In genomic region chr3:185702564-185703225, GRCh38 we compare ENCODE assay signal across 14 cellular contexts.
DNase-seq lines count a peak whose midpoint lies in the region; ATAC-seq, FAIRE-seq and TF ChIP-seq lines count a peak whose summit lies in the region.
"Had no signal": no experiment of that assay in that cellular context is flagged by ENCODE, and none has a peak within 500 bp of the region (broad histone marks: within the 10 kb centered on the region; RNA-seq: fewer than 3 reads in every experiment).

No MANE protein-coding gene starts in this region.

- no peaks in the 10 kb centered on the region for H3K36me3 ChIP-seq in left ventricle myocardium inferior
- H3K36me3 ChIP-seq in HepG2 (replicated peaks in 1 of 2; ENCODE audit: control insufficient read depth in 1 of 2, insufficient read depth in 2 of 2, low read length in 2 of 2), result peaks cover 0 to 3% of the 10 kb centered on the region in 2 experiments; a peak in 2 of 5 replicates
- H3K36me3 ChIP-seq: ascending aorta had no signal

- no peak for FAIRE-seq in HepG2 (lab: Jason Lieb, UNC)
- FAIRE-seq: RCC 7860 had no signal

- peaks cover 91% of the 10 kb centered on the region for H3K79me2 ChIP-seq in HepG2 (ENCODE audit: insufficient read depth, low read length)

- H2AFZ ChIP-seq in HepG2 (ENCODE audit: low read length), result no peak overlapping the region

- H3K4me1 ChIP-seq in left ventricle myocardium inferior (peaks cover 27% of the 10 kb centered on the region), HepG2 (ENCODE audit: insufficient read depth, low read length) (peaks cover 73% of the 10 kb centered on the region)
- H3K4me1 ChIP-seq: ascending aorta had no signal

- no peak overlapping the region for H3K27ac ChIP-seq in left ventricle myocardium inferior (replicated peaks)
- H3K27ac ChIP-seq in HepG2 (ENCODE audit: extremely low read length, insufficient read depth, low read length), result peak overlapping the region; percentile 67
- H3K27ac ChIP-seq: ascending aorta, C4-2B had no signal

- TF ChIP-seq CTCF in left ventricle myocardium inferior (IDR thresholded peaks at IDR 0.05; ENCODE audit: borderline replicate concordance) (no peak), HepG2 (CRISPR knock-in tag; IDR thresholded peaks at IDR 0.05) (no peak), GM10248 (IDR thresholded peaks at IDR 0.05; ENCODE audit: control extremely low read depth, extremely low read depth, low read depth, missing control alignments) (no peak)

- H3K4me3 ChIP-seq in left ventricle myocardium inferior (peak overlapping the region; percentile 15), HepG2 (replicated peaks in 1 of 3; ENCODE audit: insufficient read depth in 1 of 3, low read depth in 2 of 3, low read length in 3 of 3) (no peak overlapping the region)
- H3K4me3 ChIP-seq: ascending aorta had no signal

- H3K9me3 ChIP-seq in left ventricle myocardium inferior (replicated peaks) (no peaks in the 10 kb centered on the region), HepG2 (ENCODE audit: low read length) (no peaks in the 10 kb centered on the region)
- H3K9me3 ChIP-seq: ascending aorta had no signal

- H3K9ac ChIP-seq in HepG2 (ENCODE audit: insufficient read depth, low read depth, low read length), result no peak overlapping the region

- no peak for TF ChIP-seq POLR2A in HepG2 (IDR thresholded peaks at IDR 0.05; ENCODE audit: insufficient read depth in 1 of 2, low read depth in 2 of 2, low read length in 2 of 2)

- 79% methylated on average over 7 of the region's 7 CpGs for WGBS in HepG2 (ENCODE audit: low lambda C conversion rate)

- intact Hi-C loops in left ventricle myocardium inferior (cut with micrococcal nuclease) (no loop called here), Right ventricle myocardium superior (cut with DNase I) (no loop called here), HepG2 (cut with micrococcal nuclease; ENCODE audit: unreplicated experiment) (no loop called here)

- POLR2A ChIA-PET in HepG2 (lab: Yijun Ruan, JAX) (no interaction called here), GM10248 (lab: Yijun Ruan, JAX) (no interaction called here)

- DNase-seq in left ventricle myocardium inferior, result no peak
- DNase-seq in Right ventricle myocardium superior, result no peak
- no peak for DNase-seq in HepG2 (ENCODE audit: low spot score)
- no peak for DNase-seq in GM10248 (ENCODE audit: extremely low spot score)
- DNase-seq in ecto neural progenitor cell (ENCODE audit: low spot score), result no peak
- DNase-seq: GOT3, occipital lobe had no signal

- TF ChIP-seq RAD21 in HepG2 (CRISPR knock-in tag; IDR thresholded peaks at IDR 0.05), result no peak

- BruUV-seq in HepG2 (replicated peaks; lab: Mats Ljungman, UMichigan), result no TSS peak

- peaks cover 85% of the 10 kb centered on the region for H4K20me1 ChIP-seq in HepG2 (ENCODE audit: insufficient read depth, low read length)

- TF ChIP-seq EP300 in HepG2 (IDR thresholded peaks at IDR 0.05; ENCODE audit: low read depth in 2 of 2, low read length in 2 of 2), result no peak
- no peak for TF ChIP-seq EP300 in HepG2 (CRISPR knock-in tag; IDR thresholded peaks at IDR 0.05; ENCODE audit: borderline replicate concordance)

- CTCF ChIA-PET in HepG2 (lab: Yijun Ruan, JAX; ENCODE audit: low intra/inter-chr PET ratio, low total read pairs) (no interaction called here), GM10248 (lab: Yijun Ruan, JAX) (interaction anchor here (1.0 to 1.4 kb wide), 2 partner anchors 42 to 64 kb away, joined by 3 to 4 read pairs; no protein-coding TSS in a partner anchor)

- in situ Hi-C loops in HepG2 (cut with HindIII; ENCODE audit: extremely low pct_ligation_motif_present, low pct_unique_long_range_greater_than_20kb), result no loop called here

- ATAC-seq in Right ventricle myocardium superior (ENCODE audit: poor library complexity) (no peak), SK-N-SH treated with all-trans-retinoic acid at 6 μM for 48 hours (peak; percentile 63), HepG2 (0 out of 3 replicates have a peak, but pooled peaks have one; percentile 9), HG03442 (IDR thresholded peaks at IDR 0.05; ENCODE audit: unreplicated experiment) (no peak), GM18867 (IDR thresholded peaks at IDR 0.05; ENCODE audit: unreplicated experiment) (no peak)
- ATAC-seq: esophagus mucosa had no signal

- H3K27me3 ChIP-seq in left ventricle myocardium inferior (ENCODE audit: low read depth) (no peaks in the 10 kb centered on the region), HepG2 (ENCODE audit: control insufficient read depth in 1 of 2, insufficient read depth in 2 of 2, low read length in 2 of 2) (no peaks in the 10 kb centered on the region)
- H3K27me3 ChIP-seq: ascending aorta had no signal

- H3K4me2 ChIP-seq in HepG2 (ENCODE audit: low read depth, low read length), result 0 out of 2 replicates have a peak overlapping the region, but pooled peaks have one; percentile 18

TF ChIP-seq in SK-N-SH treated with all-trans-retinoic acid at 6 μM for 48 hours, 23 proteins besides CTCF, POLR2A, EP300 and RAD21 (continues in another document):
- no peak for TF ChIP-seq SNAI2 (CRISPR knock-in tag; IDR thresholded peaks at IDR 0.05)
- TF ChIP-seq RARB (CRISPR knock-in tag; IDR thresholded peaks at IDR 0.05), result no peak
- TF ChIP-seq ZFP30 (CRISPR knock-in tag; IDR thresholded peaks at IDR 0.05), result no peak
- no peak for TF ChIP-seq BACH2 (CRISPR knock-in tag; IDR thresholded peaks at IDR 0.05; ENCODE audit: borderline replicate concordance)
- no peak for TF ChIP-seq ISL1 (CRISPR knock-in tag; IDR thresholded peaks at IDR 0.05)
- no peak for TF ChIP-seq OSR1 (CRISPR knock-in tag; IDR thresholded peaks at IDR 0.05)
- TF ChIP-seq, protein P1, sequence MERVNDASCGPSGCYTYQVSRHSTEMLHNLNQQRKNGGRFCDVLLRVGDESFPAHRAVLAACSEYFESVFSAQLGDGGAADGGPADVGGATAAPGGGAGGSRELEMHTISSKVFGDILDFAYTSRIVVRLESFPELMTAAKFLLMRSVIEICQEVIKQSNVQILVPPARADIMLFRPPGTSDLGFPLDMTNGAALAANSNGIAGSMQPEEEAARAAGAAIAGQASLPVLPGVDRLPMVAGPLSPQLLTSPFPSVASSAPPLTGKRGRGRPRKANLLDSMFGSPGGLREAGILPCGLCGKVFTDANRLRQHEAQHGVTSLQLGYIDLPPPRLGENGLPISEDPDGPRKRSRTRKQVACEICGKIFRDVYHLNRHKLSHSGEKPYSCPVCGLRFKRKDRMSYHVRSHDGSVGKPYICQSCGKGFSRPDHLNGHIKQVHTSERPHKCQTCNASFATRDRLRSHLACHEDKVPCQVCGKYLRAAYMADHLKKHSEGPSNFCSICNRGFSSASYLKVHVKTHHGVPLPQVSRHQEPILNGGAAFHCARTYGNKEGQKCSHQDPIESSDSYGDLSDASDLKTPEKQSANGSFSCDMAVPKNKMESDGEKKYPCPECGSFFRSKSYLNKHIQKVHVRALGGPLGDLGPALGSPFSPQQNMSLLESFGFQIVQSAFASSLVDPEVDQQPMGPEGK (CRISPR knock-in tag; IDR thresholded peaks at IDR 0.05; ENCODE audit: borderline replicate concordance), result no peak
- TF ChIP-seq ZNF70 (CRISPR knock-in tag; IDR thresholded peaks at IDR 0.05), result no peak
- TF ChIP-seq ZNF8 (CRISPR knock-in tag; IDR thresholded peaks at IDR 0.05), result no peak
- TF ChIP-seq ZC3H10 (CRISPR knock-in tag; IDR thresholded peaks at IDR 0.05), result no peak
- TF ChIP-seq PPARA (CRISPR knock-in tag; IDR thresholded peaks at IDR 0.05; ENCODE audit: borderline replicate concordance), result no peak
- no peak for TF ChIP-seq TCF4 (CRISPR knock-in tag; IDR thresholded peaks at IDR 0.05; ENCODE audit: borderline replicate concordance)
- no peak for TF ChIP-seq ZFP3 (CRISPR knock-in tag; IDR thresholded peaks at IDR 0.05)
- TF ChIP-seq GLIS3 (CRISPR knock-in tag; IDR thresholded peaks at IDR 0.05), result no peak

TF ChIP-seq in HepG2, 621 proteins besides CTCF, POLR2A, EP300 and RAD21 (continues in another document):
- TF ChIP-seq, protein P2, sequence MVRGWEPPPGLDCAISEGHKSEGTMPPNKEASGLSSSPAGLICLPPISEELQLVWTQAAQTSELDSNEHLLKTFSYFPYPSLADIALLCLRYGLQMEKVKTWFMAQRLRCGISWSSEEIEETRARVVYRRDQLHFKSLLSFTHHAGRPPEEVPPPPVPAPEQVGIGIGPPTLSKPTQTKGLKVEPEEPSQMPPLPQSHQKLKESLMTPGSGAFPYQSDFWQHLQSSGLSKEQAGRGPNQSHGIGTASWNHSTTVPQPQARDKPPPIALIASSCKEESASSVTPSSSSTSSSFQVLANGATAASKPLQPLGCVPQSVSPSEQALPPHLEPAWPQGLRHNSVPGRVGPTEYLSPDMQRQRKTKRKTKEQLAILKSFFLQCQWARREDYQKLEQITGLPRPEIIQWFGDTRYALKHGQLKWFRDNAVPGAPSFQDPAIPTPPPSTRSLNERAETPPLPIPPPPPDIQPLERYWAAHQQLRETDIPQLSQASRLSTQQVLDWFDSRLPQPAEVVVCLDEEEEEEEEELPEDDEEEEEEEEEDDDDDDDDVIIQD (CRISPR knock-in tag; IDR thresholded peaks at IDR 0.05; ENCODE audit: low read depth), result peak; percentile 63; the same call in 1 of the 2 replicates
- no peak for TF ChIP-seq ZNF18 (CRISPR knock-in tag; IDR thresholded peaks at IDR 0.05; ENCODE audit: insufficient replicate concordance)
- no peak for TF ChIP-seq ESRRA (CRISPR knock-in tag; IDR thresholded peaks at IDR 0.05; ENCODE audit: low read depth)

Comparison
In these comparisons a context has a peak if more than half of its experiments do, and no peak if none do; other contexts are left out.
1. ATAC-seq: peak in SK-N-SH treated with all-trans-retinoic acid at 6 μM for 48 hours (single experiment) and HepG2 (single experiment); none in Right ventricle myocardium superior (single experiment), HG03442 (single experiment) and GM18867 (single experiment).